Comparison of ENCODE assay signal across 9 cellular contexts in genomic region chr11:114058871-114059277, GRCh38. TPM values are rescaled to one million over a fixed set of nuclear protein-coding genes. Genes with fewer than 3 reads are reported as not detected.
DNase-seq lines count a peak whose midpoint lies in the region; ATAC-seq and TF ChIP-seq lines count a peak whose summit lies in the region.
"Had no signal": no experiment of that assay in that cellular context is flagged by ENCODE, and none has a peak within 500 bp of the region (broad histone marks: within the 10 kb centered on the region; RNA-seq: fewer than 3 reads in every experiment).

No MANE protein-coding gene starts in this region.

- TF ChIP-seq CTCF in left ventricle myocardium inferior (IDR thresholded peaks at IDR 0.05; ENCODE audit: borderline replicate concordance) (no peak), psoas muscle (IDR thresholded peaks at IDR 0.05) (no peak), GM10248 (IDR thresholded peaks at IDR 0.05; ENCODE audit: control extremely low read depth, extremely low read depth, low read depth, missing control alignments) (no peak)

- H3K4me3 ChIP-seq in left ventricle myocardium inferior (peak overlapping the region; percentile 100), psoas muscle (peak overlapping the region; percentile 97)
- H3K4me3 ChIP-seq: K562 had no signal

- CTCF ChIA-PET in activated CD8-positive, alpha-beta T cell treated with anti-CD3 and anti-CD28 coated beads, Interleukin-2, amount 10 ng/mL, durations not matched to agents 7 days and 5 days (lab: Charles Lee): interaction anchor here (0.8 to 4.1 kb wide), 8 partner anchors 14 to 204 kb away, joined by 3 to 23 read pairs (median 4); no protein-coding TSS in a partner anchor
- CTCF ChIA-PET in GM10248 (lab: Yijun Ruan, JAX): no interaction called here

- no peak for ATAC-seq in activated CD8-positive, alpha-beta T cell treated with anti-CD3 and anti-CD28 coated beads, Interleukin-2, amount 10 ng/mL, durations not matched to agents 7 days and 5 days
- ATAC-seq in psoas muscle (peak in 1 of 4 donors; percentile 3), GM18511 (IDR thresholded peaks at IDR 0.05; ENCODE audit: unreplicated experiment) (no peak)
- ATAC-seq: K562 had no signal

- intact Hi-C loops in left ventricle myocardium inferior (cut with micrococcal nuclease) (loop anchor here (10.0 kb wide), 1 partner anchor 126 kb away; no protein-coding TSS in a partner anchor), psoas muscle (cut with DNase I) (loop anchor here in 1 of 2 donors (1.0 to 5.0 kb wide), 4 partner anchors 22 to 198 kb away; no protein-coding TSS in a partner anchor)

- peaks cover 55% of the 10 kb centered on the region for H3K27me3 Mint-ChIP-seq in activated CD8-positive, alpha-beta T cell treated with anti-CD3 and anti-CD28 coated beads, Interleukin-2, amount 10 ng/mL, durations not matched to agents 7 days and 5 days (ENCODE audit: low read depth)

- POLR2A ChIA-PET in activated CD8-positive, alpha-beta T cell treated with anti-CD3 and anti-CD28 coated beads, Interleukin-2, amount 10 ng/mL, durations not matched to agents 7 days and 5 days (lab: Charles Lee): no interaction called here
- POLR2A ChIA-PET in GM10248 (lab: Yijun Ruan, JAX): no interaction called here

- peak overlapping the region; percentile 57 for H3K27ac Mint-ChIP-seq in activated CD8-positive, alpha-beta T cell treated with anti-CD3 and anti-CD28 coated beads, Interleukin-2, amount 10 ng/mL, durations not matched to agents 7 days and 5 days

- H3K4me1 ChIP-seq in left ventricle myocardium inferior: peaks cover 75% of the 10 kb centered on the region
- H3K4me1 ChIP-seq in psoas muscle: peaks cover 49% of the 10 kb centered on the region

- peak overlapping the region; percentile 79 for H3K4me3 Mint-ChIP-seq in activated CD8-positive, alpha-beta T cell treated with anti-CD3 and anti-CD28 coated beads, Interleukin-2, amount 10 ng/mL, durations not matched to agents 7 days and 5 days

- H3K4me1 Mint-ChIP-seq in activated CD8-positive, alpha-beta T cell treated with anti-CD3 and anti-CD28 coated beads, Interleukin-2, amount 10 ng/mL, durations not matched to agents 7 days and 5 days (ENCODE audit: low read depth): peaks cover 21% of the 10 kb centered on the region

- peaks cover 7% of the 10 kb centered on the region for H3K36me3 Mint-ChIP-seq in activated CD8-positive, alpha-beta T cell treated with anti-CD3 and anti-CD28 coated beads, Interleukin-2, amount 10 ng/mL, durations not matched to agents 7 days and 5 days (ENCODE audit: low read depth)

- 1 to 8% (median 1%) methylated on average over 22 to 25 of the region's 25 CpGs for WGBS in psoas muscle, 3 donors

- H3K9me3 ChIP-seq in left ventricle myocardium inferior (replicated peaks) (no peaks in the 10 kb centered on the region), psoas muscle (no peaks in the 10 kb centered on the region)

- DNase-seq in ELF-1 (ENCODE audit: low read depth, low spot score) (peak; percentile 29), left ventricle myocardium inferior (peak; percentile 54), psoas muscle (peak in 1 of 2 donors; percentile 75), NCI-H1092 treated with DMSO at 0.1 percent for 48 hours (lab: John Stamatoyannopoulos, UW) (no peak), NCI-H1930 (lab: John Stamatoyannopoulos, UW) (no peak), GM10248 (ENCODE audit: extremely low spot score) (no peak)
- no peak for DNase-seq in activated CD8-positive, alpha-beta T cell treated with anti-CD3 and anti-CD28 coated beads, Interleukin-2, amount 10 ng/mL, durations not matched to agents 7 days and 5 days

- H3K27ac ChIP-seq in left ventricle myocardium inferior (replicated peaks): peak overlapping the region; percentile 100
- peak overlapping the region; percentile 99 for H3K27ac ChIP-seq in psoas muscle

- no peaks in the 10 kb centered on the region for H3K9me3 Mint-ChIP-seq in activated CD8-positive, alpha-beta T cell treated with anti-CD3 and anti-CD28 coated beads, Interleukin-2, amount 10 ng/mL, durations not matched to agents 7 days and 5 days (ENCODE audit: insufficient read depth)

- H3K36me3 ChIP-seq in left ventricle myocardium inferior: peaks cover 24% of the 10 kb centered on the region
- H3K36me3 ChIP-seq in psoas muscle (ENCODE audit: insufficient read depth in 1 of 2, low read depth in 1 of 2): peaks cover 4 to 9% of the 10 kb centered on the region in 2 donors

- no peaks in the 10 kb centered on the region for H3K27me3 ChIP-seq in left ventricle myocardium inferior (ENCODE audit: low read depth)
- H3K27me3 ChIP-seq in psoas muscle (ENCODE audit: insufficient read depth in 3 of 3, low read length in 2 of 3): no peaks in the 10 kb centered on the region

RNA-seq across cellular contexts. Expression of gene ZBTB16, which starts 0.6 kb away (rescaled TPM):
- total RNA-seq in activated CD8-positive, alpha-beta T cell treated with anti-CD3 and anti-CD28 coated beads, Interleukin-2, amount 10 ng/mL, durations not matched to agents 7 days and 5 days: 10 to 100 TPM; 16.3 to 16.4 TPM
- total RNA-seq in left ventricle myocardium inferior (64.5 TPM), psoas muscle (100 to 1,000 TPM in 3 of 4 donors, 10 to 100 TPM in 1; 11.7 to 299 (median 183) TPM)
- polyA plus RNA-seq in psoas muscle: 10 to 100 TPM; 12.0 to 89.8 (median 45.2) TPM

Comparison
In these comparisons a context has a peak if more than half of its experiments do, and no peak if none do; other contexts are left out.
1. DNase-seq: peak in ELF-1 (single experiment) and left ventricle myocardium inferior (single experiment); none in activated CD8-positive, alpha-beta T cell treated with anti-CD3 and anti-CD28 coated beads, Interleukin-2, amount 10 ng/mL, durations not matched to agents 7 days and 5 days (single experiment), NCI-H1092 treated with DMSO at 0.1 percent for 48 hours (single experiment), NCI-H1930 (0 of 2) and GM10248 (single experiment).